Comparison of ENCODE assay signal across 31 cellular contexts in the genomic region with DNA sequence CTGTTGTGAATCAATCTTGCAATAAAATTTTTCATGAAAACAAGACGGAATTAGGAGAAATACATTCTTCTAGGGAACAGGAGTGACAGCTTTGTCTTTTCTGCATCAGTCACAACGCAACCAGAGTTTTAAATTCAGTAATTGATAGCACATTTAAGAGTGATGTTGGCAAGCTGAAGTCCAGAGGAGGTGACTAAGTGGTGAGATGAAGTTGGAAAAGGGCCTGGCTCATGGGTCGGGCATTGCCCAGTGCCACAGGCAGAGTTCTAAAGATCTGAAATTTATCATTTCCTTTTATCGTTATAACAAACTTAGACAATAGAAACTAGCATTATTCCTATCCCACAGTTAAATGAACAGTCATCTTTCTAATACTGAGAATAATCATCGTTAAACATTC.
"Had no signal": no experiment of that assay in that cellular context is flagged by ENCODE, and none has a peak within 500 bp of the region (broad histone marks: within the 10 kb centered on the region; RNA-seq: fewer than 3 reads in every experiment).

No MANE protein-coding gene starts in this region.

- ATAC-seq: activated CD8-positive, alpha-beta T cell treated with anti-CD3 and anti-CD28 coated beads for 36 hours; activated T-cell treated with anti-CD3 and anti-CD28 coated beads, Interleukin-2, amount 50 U/mL, for 4 hours; heart right ventricle; left lung; lower lobe of right lung; natural killer cell; stimulated activated naive B cell treated with anti-CD40 and anti-IgM and Interleukin-4, amounts not matched to agents 10 μg/mL and 1 μg/mL and 100 μg/mL, for 72 hours; WTC11 had no signal

- H3K4me1 ChIP-seq: left lung, lower lobe of right lung, neural progenitor cell, thyroid gland, vagina had no signal

- H3K4me1 Mint-ChIP-seq: activated naive CD8-positive, alpha-beta T cell treated with anti-CD3 and anti-CD28 coated beads for 36 hours; natural killer cell had no signal

- H3K4me3 Mint-ChIP-seq: activated CD8-positive, alpha-beta T cell treated with anti-CD3 and anti-CD28 coated beads for 36 hours; activated naive CD4-positive, alpha-beta T cell treated with anti-CD3 and anti-CD28 coated beads for 36 hours; activated naive CD8-positive, alpha-beta T cell treated with anti-CD3 and anti-CD28 coated beads for 36 hours; activated T-cell treated with anti-CD3 and anti-CD28 coated beads, Interleukin-2, amount 50 U/mL, for 4 hours; natural killer cell; neural progenitor cell; stimulated activated naive B cell treated with anti-CD40 and anti-IgM and Interleukin-4, amounts not matched to agents 10 μg/mL and 1 μg/mL and 100 μg/mL, for 72 hours; WTC11 had no signal

- H3K4me3 ChIP-seq: coronary artery, dorsolateral prefrontal cortex, heart right ventricle, left lung, lower lobe of right lung, neural progenitor cell, right atrium auricular region, smooth muscle cell, stomach, thyroid gland, upper lobe of left lung, vagina had no signal

- H3K27me3 Mint-ChIP-seq: stimulated activated naive B cell treated with anti-CD40 and anti-IgM and Interleukin-4, amounts not matched to agents 10 μg/mL and 1 μg/mL and 100 μg/mL, for 72 hours had no signal

- H3K27me3 ChIP-seq: brain microvascular endothelial cell, dorsolateral prefrontal cortex, left lung, neural progenitor cell, right atrium auricular region, stomach, thyroid gland, upper lobe of left lung, vagina had no signal

- H3K27ac ChIP-seq: brain microvascular endothelial cell, coronary artery, dorsolateral prefrontal cortex, heart right ventricle, left lung, lower lobe of right lung, neural progenitor cell, right atrium auricular region, stomach, thyroid gland, upper lobe of left lung, vagina had no signal

- H3K36me3 Mint-ChIP-seq: activated naive CD8-positive, alpha-beta T cell treated with anti-CD3 and anti-CD28 coated beads for 36 hours; natural killer cell; neural progenitor cell; WTC11 had no signal

- H3K27ac Mint-ChIP-seq: activated CD8-positive, alpha-beta T cell treated with anti-CD3 and anti-CD28 coated beads for 36 hours; activated naive CD4-positive, alpha-beta T cell treated with anti-CD3 and anti-CD28 coated beads for 36 hours; activated naive CD8-positive, alpha-beta T cell treated with anti-CD3 and anti-CD28 coated beads for 36 hours; activated T-helper 2 cell treated with anti-CD3 and anti-CD28 coated beads, Interferon-gamma antibody, Interleukin-2, Interleukin-4, amounts not matched to agents 10 μg/mL and 5 μg/mL and 100 μg/mL, durations not matched to agents 14 hours and 24 hours and 36 hours; natural killer cell; neural progenitor cell; stimulated activated naive B cell treated with anti-CD40 and anti-IgM and Interleukin-4, amounts not matched to agents 10 μg/mL and 1 μg/mL and 100 μg/mL, for 72 hours; WTC11 had no signal

- H2AFZ ChIP-seq: neural progenitor cell had no signal

- H3K9me3 Mint-ChIP-seq: activated CD8-positive, alpha-beta T cell treated with anti-CD3 and anti-CD28 coated beads for 36 hours; activated naive CD4-positive, alpha-beta T cell treated with anti-CD3 and anti-CD28 coated beads for 36 hours; activated naive CD8-positive, alpha-beta T cell treated with anti-CD3 and anti-CD28 coated beads for 36 hours; activated T-cell treated with anti-CD3 and anti-CD28 coated beads, Interleukin-2, amount 50 U/mL, for 4 hours; activated T-helper 2 cell treated with anti-CD3 and anti-CD28 coated beads, Interferon-gamma antibody, Interleukin-2, Interleukin-4, amounts not matched to agents 10 μg/mL and 5 μg/mL and 100 μg/mL, durations not matched to agents 14 hours and 24 hours and 36 hours; natural killer cell; neural progenitor cell; WTC11 had no signal

- H3K9ac ChIP-seq: neural progenitor cell had no signal

- H3K36me3 ChIP-seq: brain microvascular endothelial cell, heart right ventricle, left lung, lower lobe of right lung, neural progenitor cell, right atrium auricular region, stomach, thyroid gland, upper lobe of left lung, vagina had no signal

- H3K4me2 ChIP-seq: neural progenitor cell, smooth muscle cell had no signal

- DNase-seq: activated CD4-positive, alpha-beta T cell treated with anti-CD3 and anti-CD28 coated beads, Interleukin-2, amount 50 U/mL, for 1 hour; activated CD8-positive, alpha-beta T cell treated with anti-CD3 and anti-CD28 coated beads for 36 hours; activated naive CD4-positive, alpha-beta T cell treated with anti-CD3 and anti-CD28 coated beads for 36 hours; activated naive CD8-positive, alpha-beta T cell treated with anti-CD3 and anti-CD28 coated beads for 36 hours; activated T-cell treated with anti-CD3 and anti-CD28 coated beads, Interleukin-2, amount 50 U/mL, for 4 hours; amniotic stem cell; brain microvascular endothelial cell; dorsolateral prefrontal cortex; effector memory CD4-positive, alpha-beta T cell; foreskin melanocyte; heart right ventricle; kidney glomerular epithelial cell; left lung; lower lobe of right lung; mesenchymal stem cell; natural killer cell; stimulated activated CD4-positive, alpha-beta T cell treated with anti-CD3 and anti-CD28 coated beads, Interleukin-1b, Interleukin-23, amount 100 ng/mL, for 48 hours; stimulated activated CD4-positive, alpha-beta T cell treated with anti-CD3 and anti-CD28 coated beads, Interleukin-4, amount 100 ng/mL, for 4 hours; stimulated activated CD8-positive, alpha-beta memory T cell treated with anti-CD3 and anti-CD28 coated beads, Interleukin-4, amount 100 ng/mL, for 48 hours; stimulated activated naive B cell treated with anti-CD40 and anti-IgM and Interleukin-4, amounts not matched to agents 10 μg/mL and 1 μg/mL and 100 μg/mL, for 72 hours; stomach; T-helper 2 cell; thyroid gland; upper lobe of left lung had no signal

- H3K9me3 ChIP-seq: left lung, lower lobe of right lung, right atrium auricular region, stomach, thyroid gland, upper lobe of left lung, vagina had no signal
